Comparison of ENCODE assay signal across 1 cellular context in the genomic region with DNA sequence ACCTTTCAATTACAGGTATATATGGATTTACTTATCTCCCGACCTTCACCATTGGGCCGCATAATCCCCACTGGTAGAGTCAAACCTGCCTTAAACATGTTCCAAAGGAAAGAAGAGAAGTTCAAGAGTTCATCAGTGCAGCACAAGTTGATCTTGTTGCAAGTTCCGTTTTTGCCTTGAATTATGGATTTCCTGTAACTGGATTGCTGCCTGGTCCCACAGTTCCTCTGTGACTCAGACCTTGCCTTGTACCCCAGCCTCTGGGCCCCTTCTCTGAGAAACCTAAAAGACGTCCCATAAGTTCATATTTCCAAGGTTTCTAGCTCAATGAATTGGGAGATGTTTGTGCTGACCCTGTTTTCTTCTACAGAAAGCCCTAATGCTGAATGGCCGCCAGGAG.
TF ChIP-seq lines count a peak whose summit lies in the region.

No MANE protein-coding gene starts in this region.

TF ChIP-seq in K562, 482 proteins besides CTCF, POLR2A, EP300 and RAD21 (continued from another document):
- TF ChIP-seq, protein P1, sequence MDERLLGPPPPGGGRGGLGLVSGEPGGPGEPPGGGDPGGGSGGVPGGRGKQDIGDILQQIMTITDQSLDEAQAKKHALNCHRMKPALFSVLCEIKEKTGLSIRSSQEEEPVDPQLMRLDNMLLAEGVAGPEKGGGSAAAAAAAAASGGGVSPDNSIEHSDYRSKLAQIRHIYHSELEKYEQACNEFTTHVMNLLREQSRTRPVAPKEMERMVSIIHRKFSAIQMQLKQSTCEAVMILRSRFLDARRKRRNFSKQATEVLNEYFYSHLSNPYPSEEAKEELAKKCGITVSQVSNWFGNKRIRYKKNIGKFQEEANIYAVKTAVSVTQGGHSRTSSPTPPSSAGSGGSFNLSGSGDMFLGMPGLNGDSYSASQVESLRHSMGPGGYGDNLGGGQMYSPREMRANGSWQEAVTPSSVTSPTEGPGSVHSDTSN (CRISPR knock-in tag; IDR thresholded peaks at IDR 0.05; ENCODE audit: low read depth): no peak
- TF ChIP-seq, protein P1 (tag; conservative IDR thresholded peaks at IDR 0.05; ENCODE audit: low read depth): peak; percentile 33; the same call in 1 of the 2 replicates
- TF ChIP-seq PML (IDR thresholded peaks at IDR 0.05; ENCODE audit: low read length): no peak
TF ChIP-seq in K562: peak in this region for 2.
